In the genomic region with DNA sequence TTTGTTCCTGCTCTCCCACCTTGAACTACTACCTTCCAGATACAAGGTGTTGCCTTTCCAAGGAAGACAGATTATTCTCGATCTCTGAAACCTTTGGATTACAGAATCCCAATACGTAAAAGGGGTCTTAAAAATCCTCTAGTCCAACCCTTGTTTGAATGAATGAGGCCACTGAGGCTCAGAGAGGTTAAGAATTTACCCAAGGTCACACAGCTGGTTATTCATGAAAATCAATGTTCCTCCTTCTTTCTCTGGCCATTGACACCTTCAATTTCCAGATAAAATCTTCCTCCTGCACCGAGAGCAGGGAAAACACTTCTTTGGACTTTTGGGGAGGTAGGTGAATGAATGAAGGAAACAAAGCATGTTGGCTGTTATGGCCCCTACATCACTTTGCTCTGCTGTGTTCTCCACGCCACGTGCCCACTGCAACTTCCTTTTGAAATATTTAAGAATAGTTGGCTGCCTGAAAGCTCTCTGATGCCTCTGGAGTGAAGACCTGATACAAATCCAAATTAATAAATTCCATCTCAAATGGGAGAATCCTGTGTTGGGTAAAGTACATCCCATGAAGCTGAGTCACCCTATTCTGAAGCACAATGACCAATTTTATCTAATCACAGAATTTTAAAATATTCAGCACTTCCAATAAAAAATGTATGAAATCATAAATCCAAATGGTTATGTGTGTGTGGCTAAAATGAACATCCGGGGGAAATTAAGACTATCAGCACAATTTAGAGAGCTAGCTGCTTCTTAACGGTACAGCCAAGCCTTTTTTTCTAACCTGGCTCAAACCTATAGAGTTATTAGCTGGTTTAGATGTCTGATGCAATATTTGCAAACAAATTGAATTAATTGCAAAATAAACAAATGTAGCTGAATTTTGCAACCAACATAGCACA, we compare ENCODE assay signal across 1 cellular context.
TF ChIP-seq lines count a peak whose summit lies in the region.

No MANE protein-coding gene starts in this region.

TF ChIP-seq in endothelial cell of umbilical vein, 7 proteins besides CTCF, POLR2A, EP300 and RAD21:
- TF ChIP-seq POLR2AphosphoS5 (IDR thresholded peaks at IDR 0.05; ENCODE audit: insufficient read depth, low read depth, low read length) (no peak), GATA2 (IDR thresholded peaks at IDR 0.05; ENCODE audit: insufficient read depth, insufficient read length, low read depth, low read length) (no peak), EZH2 (IDR thresholded peaks at IDR 0.05; ENCODE audit: borderline replicate concordance, low read depth, low read length, severe bottlenecking) (no peak), FOS (IDR thresholded peaks at IDR 0.05; ENCODE audit: borderline replicate concordance, insufficient read depth, low read length) (peak; percentile 33), JUN (IDR thresholded peaks at IDR 0.05; ENCODE audit: borderline replicate concordance, insufficient read depth, insufficient read length, low read depth) (no peak)
